In the genomic region with DNA sequence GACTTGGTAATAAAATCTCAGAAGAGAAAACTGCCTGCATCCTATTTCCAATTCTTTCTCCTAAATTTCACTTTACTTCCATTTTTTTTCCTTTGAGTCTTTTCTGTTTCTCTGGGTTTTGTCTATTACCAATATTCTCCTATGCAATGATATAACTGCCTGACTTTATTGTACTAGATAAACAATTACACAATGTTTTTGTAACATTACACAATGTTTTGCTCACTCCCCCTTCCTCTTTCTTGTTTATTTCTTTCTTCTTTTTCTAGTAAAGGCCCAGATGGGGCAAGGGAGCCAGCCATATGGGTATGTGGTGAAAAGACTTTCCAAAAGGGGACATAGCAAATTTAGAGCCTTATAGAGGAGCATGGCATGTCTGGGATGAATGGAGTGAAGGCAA, we compare ENCODE assay signal across 17 cellular contexts.
"Had no signal": no experiment of that assay in that cellular context is flagged by ENCODE, and none has a peak within 500 bp of the region (broad histone marks: within the 10 kb centered on the region; RNA-seq: fewer than 3 reads in every experiment).

No MANE protein-coding gene starts in this region.

- H3K79me2 ChIP-seq: parathyroid adenoma had no signal

- H3K4me1 ChIP-seq: parathyroid adenoma had no signal

- H3K36me3 ChIP-seq: neutrophil had no signal

- DNase-seq: activated CD4-positive, alpha-beta memory T cell treated with anti-CD3 and anti-CD28 coated beads for 36 hours; activated CD4-positive, alpha-beta T cell treated with anti-CD3 and anti-CD28 coated beads for 36 hours; activated naive CD4-positive, alpha-beta T cell treated with anti-CD3 and anti-CD28 coated beads, Interleukin-2, amount 10 ng/mL, durations not matched to agents 7 days and 5 days; activated T-cell treated with anti-CD3 and anti-CD28 coated beads, Interleukin-2, amount 50 U/mL, for 24 hours; central memory CD4-positive, alpha-beta T cell; cortex of kidney; effector CD4-positive, alpha-beta T cell; left colon; naive B cell; stimulated activated CD4-positive, alpha-beta T cell treated with anti-CD3 and anti-CD28 coated beads, Interleukin-4, amount 100 ng/mL, for 4 hours; stimulated activated CD8-positive, alpha-beta memory T cell treated with anti-CD3 and anti-CD28 coated beads, Interleukin-4, amount 100 ng/mL, for 48 hours; stimulated activated naive CD4-positive, alpha-beta T cell treated with Interleukin-2 at 50 U/mL for 16 hours had no signal

- H3K27me3 ChIP-seq: neutrophil had no signal

- H3K4me3 ChIP-seq: skin epidermis had no signal

- H2AFZ ChIP-seq: parathyroid adenoma had no signal

- H3K9me3 ChIP-seq: neutrophil had no signal

- ATAC-seq: activated CD4-positive, alpha-beta T cell treated with anti-CD3 and anti-CD28 coated beads for 36 hours; left colon had no signal

- H3K9ac ChIP-seq: parathyroid adenoma had no signal

- FAIRE-seq: endothelial cell of umbilical vein, islet of Langerhans had no signal

- H3K27ac ChIP-seq: neutrophil, parathyroid adenoma had no signal
